In the genomic region with DNA sequence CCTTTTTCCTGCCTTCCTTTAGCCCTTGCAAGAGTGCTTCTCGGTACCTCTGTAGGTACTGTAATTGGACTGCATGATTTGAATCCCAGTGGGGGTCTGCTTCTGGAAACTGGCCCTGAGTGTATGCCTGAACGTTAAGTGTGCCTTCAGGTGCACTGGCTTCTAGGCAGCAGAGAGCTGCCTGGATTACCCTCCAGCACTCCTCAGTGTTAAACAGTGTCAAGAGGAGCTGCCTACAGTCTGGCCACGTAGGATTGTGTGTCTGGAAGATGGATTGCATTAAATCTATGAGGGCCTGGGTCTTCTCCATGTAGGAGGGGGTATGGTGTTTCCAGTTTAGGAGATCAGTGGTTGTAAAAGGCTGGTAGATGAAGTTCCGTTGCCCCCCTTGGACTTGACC, we compare ENCODE assay signal across 1 cellular context.
TF ChIP-seq lines count a peak whose summit lies in the region.

No MANE protein-coding gene starts in this region.

TF ChIP-seq in liver, 16 proteins besides CTCF, POLR2A, EP300 and RAD21 (continued from another document):
- TF ChIP-seq, protein P1, sequence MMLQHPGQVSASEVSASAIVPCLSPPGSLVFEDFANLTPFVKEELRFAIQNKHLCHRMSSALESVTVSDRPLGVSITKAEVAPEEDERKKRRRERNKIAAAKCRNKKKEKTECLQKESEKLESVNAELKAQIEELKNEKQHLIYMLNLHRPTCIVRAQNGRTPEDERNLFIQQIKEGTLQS (IDR thresholded peaks at IDR 0.05), result no peak
- no peak for TF ChIP-seq YY1 (IDR thresholded peaks at IDR 0.05)
- TF ChIP-seq HNF4G (IDR thresholded peaks at IDR 0.05), result no peak
- no peak for TF ChIP-seq HNF4A (conservative IDR thresholded peaks at IDR 0.05)
- TF ChIP-seq GABPA (IDR thresholded peaks at IDR 0.05 in 1 of 2, conservative IDR thresholded peaks at IDR 0.05 in 1 of 2), result no peak
- TF ChIP-seq JUND (IDR thresholded peaks at IDR 0.05), result no peak
- TF ChIP-seq FOXA1 (IDR thresholded peaks at IDR 0.05), result no peak
- no peak for TF ChIP-seq SP1 (IDR thresholded peaks at IDR 0.05)
- no peak for TF ChIP-seq NR2F2 (IDR thresholded peaks at IDR 0.05)
- TF ChIP-seq, protein P2, sequence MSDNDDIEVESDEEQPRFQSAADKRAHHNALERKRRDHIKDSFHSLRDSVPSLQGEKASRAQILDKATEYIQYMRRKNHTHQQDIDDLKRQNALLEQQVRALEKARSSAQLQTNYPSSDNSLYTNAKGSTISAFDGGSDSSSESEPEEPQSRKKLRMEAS (IDR thresholded peaks at IDR 0.05), result no peak
